Comparison of ENCODE assay signal across 1 cellular context in genomic region chr13:111483621-111483987, GRCh38.
TF ChIP-seq lines count a peak whose summit lies in the region.

No MANE protein-coding gene starts in this region.

TF ChIP-seq in WTC11, 78 proteins besides CTCF, POLR2A, EP300 and RAD21 (continued from another document):
- TF ChIP-seq CDX4 (CRISPR knock-in tag; IDR thresholded peaks at IDR 0.05; ENCODE audit: borderline replicate concordance): no peak
- TF ChIP-seq JAZF1 (CRISPR knock-in tag; IDR thresholded peaks at IDR 0.05): no peak
- TF ChIP-seq MXD4 (CRISPR knock-in tag; IDR thresholded peaks at IDR 0.05; ENCODE audit: borderline replicate concordance): no peak
- no peak for TF ChIP-seq GRHL2 (CRISPR knock-in tag; IDR thresholded peaks at IDR 0.05; ENCODE audit: insufficient replicate concordance, severe bottlenecking)
- no peak for TF ChIP-seq CBFB (CRISPR knock-in tag; IDR thresholded peaks at IDR 0.05; ENCODE audit: low read depth)
- no peak for TF ChIP-seq USF1 (CRISPR knock-in tag; IDR thresholded peaks at IDR 0.05)
- no peak for TF ChIP-seq JUN (CRISPR knock-in tag; IDR thresholded peaks at IDR 0.05)
- TF ChIP-seq USF2 (CRISPR knock-in tag; IDR thresholded peaks at IDR 0.05): no peak
- TF ChIP-seq FOXJ3 (CRISPR knock-in tag; IDR thresholded peaks at IDR 0.05; ENCODE audit: borderline replicate concordance): no peak
TF ChIP-seq in WTC11: peak in this region for 0.
